Comparison of ENCODE assay signal across 18 cellular contexts in the genomic region with DNA sequence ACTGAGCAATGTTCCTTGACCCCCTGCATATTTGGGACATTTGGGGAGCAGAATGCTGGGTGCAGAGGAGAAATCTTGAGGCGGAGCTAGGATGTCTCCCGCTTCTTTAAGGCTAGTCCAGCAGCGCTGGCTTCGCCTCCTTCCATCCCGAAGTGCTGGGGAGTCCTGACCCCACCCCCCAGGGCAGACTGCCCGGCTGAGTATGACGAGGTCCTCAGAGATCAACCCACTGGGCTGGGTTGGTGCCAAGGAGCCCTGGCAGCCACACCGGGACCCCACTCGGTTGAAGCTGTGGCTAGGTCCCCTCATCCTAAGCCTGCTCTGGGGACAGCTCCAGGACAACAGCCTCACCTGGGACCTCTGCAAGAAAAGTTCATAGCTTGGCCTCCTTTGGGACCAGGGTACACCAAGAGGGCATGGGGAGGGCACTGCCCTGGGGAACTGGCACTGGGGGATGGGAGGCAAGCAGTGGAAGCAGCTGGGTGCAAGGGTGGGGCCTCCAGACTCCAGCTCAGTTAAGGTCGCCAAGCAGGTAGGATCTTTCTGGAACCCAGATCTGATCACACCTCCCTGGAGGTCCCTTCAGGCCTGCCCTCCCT. TPM values are rescaled to one million over a fixed set of nuclear protein-coding genes. Genes with fewer than 3 reads are reported as not detected.
DNase-seq lines count a peak whose midpoint lies in the region; ATAC-seq and TF ChIP-seq lines count a peak whose summit lies in the region.
"Had no signal": no experiment of that assay in that cellular context is flagged by ENCODE, and none has a peak within 500 bp of the region (broad histone marks: within the 10 kb centered on the region; RNA-seq: fewer than 3 reads in every experiment).

No MANE protein-coding gene starts in this region.

- no peak for DNase-seq in activated CD8-positive, alpha-beta T cell treated with anti-CD3 and anti-CD28 coated beads, Interleukin-2, amount 10 ng/mL, durations not matched to agents 7 days and 5 days
- DNase-seq in esophagus squamous epithelium (lab: John Stamatoyannopoulos, UW) (no peak), DMS153 (lab: John Stamatoyannopoulos, UW) (no peak), globus pallidus (ENCODE audit: low spot score) (no peak)
- no peak for DNase-seq in stimulated activated naive B cell treated with anti-CD40 and anti-IgM and Interleukin-4, amounts not matched to agents 10 μg/mL and 1 μg/mL and 100 μg/mL, for 72 hours
- DNase-seq: activated CD4-positive, alpha-beta T cell treated with anti-CD3 and anti-CD28 coated beads, Interleukin-2, amount 10 ng/mL, durations not matched to agents 7 days and 5 days; activated T-cell treated with anti-CD3 and anti-CD28 coated beads, Interleukin-2, amount 50 U/mL, for 72 hours; hypothalamus; left colon; NCI-H748 treated with DMSO at 0.1 percent for 48 hours; PC-3 had no signal

- H4K20me1 ChIP-seq in KMS-11 (ENCODE audit: insufficient read depth), result no peaks in the 10 kb centered on the region

- H3K4me1 ChIP-seq in KMS-11 (ENCODE audit: low read depth, poor library complexity, severe bottlenecking) (peaks cover 70% of the 10 kb centered on the region), esophagus squamous epithelium (peaks cover 37 to 63% (median 39%) of the 10 kb centered on the region in 3 donors)
- H3K4me1 ChIP-seq: HAP-1 had no signal

- no peak for TF ChIP-seq CTCF in KMS-11 (conservative IDR thresholded peaks at IDR 0.05; ENCODE audit: low read depth, low read length)
- no peak for TF ChIP-seq CTCF in esophagus squamous epithelium (IDR thresholded peaks at IDR 0.05)

- peak overlapping the region; percentile 69; the same call in 1 of the 2 replicates for H3K4me2 ChIP-seq in KMS-11

- H2AFZ ChIP-seq in KMS-11 (ENCODE audit: low read depth), result no peak overlapping the region

- no peak overlapping the region for H3K9ac ChIP-seq in KMS-11

- peaks cover 7% of the 10 kb centered on the region; the same call in 1 of the 2 replicates for H3K79me2 ChIP-seq in KMS-11 (ENCODE audit: insufficient read depth, low read depth)

- CTCF ChIA-PET in activated CD8-positive, alpha-beta T cell treated with anti-CD3 and anti-CD28 coated beads, Interleukin-2, amount 10 ng/mL, durations not matched to agents 7 days and 5 days (lab: Charles Lee), result interaction anchor here (0.6 to 2.3 kb wide), 4 partner anchors 10 to 82 kb away, joined by 3 to 7 read pairs (median 4); partner anchors contain the start of gene AANAT

- peaks cover 3% of the 10 kb centered on the region; the same call in 1 of the 2 replicates for H3K36me3 ChIP-seq in KMS-11 (ENCODE audit: insufficient read depth)
- peaks cover 0 to 17% (median 0%) of the 10 kb centered on the region in 3 donors for H3K36me3 ChIP-seq in esophagus squamous epithelium
- H3K36me3 ChIP-seq: HAP-1 had no signal

- no peak for TF ChIP-seq POLR2A in esophagus squamous epithelium (IDR thresholded peaks at IDR 0.05)

- H3K4me1 Mint-ChIP-seq in activated CD8-positive, alpha-beta T cell treated with anti-CD3 and anti-CD28 coated beads, Interleukin-2, amount 10 ng/mL, durations not matched to agents 7 days and 5 days (ENCODE audit: low read depth), result peaks cover 66% of the 10 kb centered on the region
- peaks cover 52 to 84% of the 10 kb centered on the region in 2 donors for H3K4me1 Mint-ChIP-seq in stimulated activated naive B cell treated with anti-CD40 and anti-IgM and Interleukin-4, amounts not matched to agents 10 μg/mL and 1 μg/mL and 100 μg/mL, for 72 hours

- intact Hi-C loops in esophagus squamous epithelium (cut with DNase I), result no loop called here

- no peaks in the 10 kb centered on the region for H3K9me3 ChIP-seq in esophagus squamous epithelium
- H3K9me3 ChIP-seq: HAP-1 had no signal

- H3K4me3 Mint-ChIP-seq in activated CD8-positive, alpha-beta T cell treated with anti-CD3 and anti-CD28 coated beads, Interleukin-2, amount 10 ng/mL, durations not matched to agents 7 days and 5 days, result no peak overlapping the region
- peak overlapping the region in 1 of 2 donors; percentile 45 for H3K4me3 Mint-ChIP-seq in stimulated activated naive B cell treated with anti-CD40 and anti-IgM and Interleukin-4, amounts not matched to agents 10 μg/mL and 1 μg/mL and 100 μg/mL, for 72 hours
- H3K4me3 Mint-ChIP-seq: activated CD4-positive, alpha-beta T cell treated with anti-CD3 and anti-CD28 coated beads, Interleukin-2, amount 10 ng/mL, durations not matched to agents 7 days and 5 days; activated T-cell treated with anti-CD3 and anti-CD28 coated beads, Interleukin-2, amount 50 U/mL, for 72 hours had no signal

- H3K36me3 Mint-ChIP-seq in activated CD8-positive, alpha-beta T cell treated with anti-CD3 and anti-CD28 coated beads, Interleukin-2, amount 10 ng/mL, durations not matched to agents 7 days and 5 days (ENCODE audit: low read depth), result peaks cover 13% of the 10 kb centered on the region
- peaks cover 9 to 16% of the 10 kb centered on the region in 2 donors for H3K36me3 Mint-ChIP-seq in stimulated activated naive B cell treated with anti-CD40 and anti-IgM and Interleukin-4, amounts not matched to agents 10 μg/mL and 1 μg/mL and 100 μg/mL, for 72 hours

- H3K27ac Mint-ChIP-seq in activated CD8-positive, alpha-beta T cell treated with anti-CD3 and anti-CD28 coated beads, Interleukin-2, amount 10 ng/mL, durations not matched to agents 7 days and 5 days, result peak overlapping the region; percentile 97
- H3K27ac Mint-ChIP-seq in stimulated activated naive B cell treated with anti-CD40 and anti-IgM and Interleukin-4, amounts not matched to agents 10 μg/mL and 1 μg/mL and 100 μg/mL, for 72 hours, result peak overlapping the region; percentile 92
- H3K27ac Mint-ChIP-seq: activated T-cell treated with anti-CD3 and anti-CD28 coated beads, Interleukin-2, amount 50 U/mL, for 72 hours had no signal

- WGBS in esophagus squamous epithelium, 2 donors, result 93% methylated on average over 3 of the region's 10 CpGs; no CpG with 5 or more reads in 1 of the 2 donors

- no peaks in the 10 kb centered on the region for H3K9me3 Mint-ChIP-seq in activated CD8-positive, alpha-beta T cell treated with anti-CD3 and anti-CD28 coated beads, Interleukin-2, amount 10 ng/mL, durations not matched to agents 7 days and 5 days (ENCODE audit: insufficient read depth)
- no peaks in the 10 kb centered on the region for H3K9me3 Mint-ChIP-seq in stimulated activated naive B cell treated with anti-CD40 and anti-IgM and Interleukin-4, amounts not matched to agents 10 μg/mL and 1 μg/mL and 100 μg/mL, for 72 hours
- H3K9me3 Mint-ChIP-seq: activated CD4-positive, alpha-beta T cell treated with anti-CD3 and anti-CD28 coated beads, Interleukin-2, amount 10 ng/mL, durations not matched to agents 7 days and 5 days; activated T-cell treated with anti-CD3 and anti-CD28 coated beads, Interleukin-2, amount 50 U/mL, for 72 hours had no signal

- H3K27me3 ChIP-seq in KMS-11 (ENCODE audit: insufficient read depth, low read depth) (no peaks in the 10 kb centered on the region), esophagus squamous epithelium (no peaks in the 10 kb centered on the region)

- H3K27ac ChIP-seq in KMS-11 (no peak overlapping the region; the same call in 1 of the 2 replicates), esophagus squamous epithelium (peak overlapping the region; percentile 75 to 90 (median 85))

- POLR2A ChIA-PET in activated CD8-positive, alpha-beta T cell treated with anti-CD3 and anti-CD28 coated beads, Interleukin-2, amount 10 ng/mL, durations not matched to agents 7 days and 5 days (lab: Charles Lee), result interaction anchor here (1.1 to 1.3 kb wide), 2 partner anchors 10 to 79 kb away, joined by 3 to 6 read pairs; no protein-coding TSS in a partner anchor

- no peaks in the 10 kb centered on the region for H3K27me3 Mint-ChIP-seq in activated CD8-positive, alpha-beta T cell treated with anti-CD3 and anti-CD28 coated beads, Interleukin-2, amount 10 ng/mL, durations not matched to agents 7 days and 5 days (ENCODE audit: low read depth)
- H3K27me3 Mint-ChIP-seq in stimulated activated naive B cell treated with anti-CD40 and anti-IgM and Interleukin-4, amounts not matched to agents 10 μg/mL and 1 μg/mL and 100 μg/mL, for 72 hours, result no peaks in the 10 kb centered on the region
- H3K27me3 Mint-ChIP-seq: activated CD4-positive, alpha-beta T cell treated with anti-CD3 and anti-CD28 coated beads, Interleukin-2, amount 10 ng/mL, durations not matched to agents 7 days and 5 days had no signal

- no peak for ATAC-seq in activated CD8-positive, alpha-beta T cell treated with anti-CD3 and anti-CD28 coated beads, Interleukin-2, amount 10 ng/mL, durations not matched to agents 7 days and 5 days
- ATAC-seq in stimulated activated naive B cell treated with anti-CD40 and anti-IgM and Interleukin-4, amounts not matched to agents 10 μg/mL and 1 μg/mL and 100 μg/mL, for 72 hours (replicated peaks), result no peak
- ATAC-seq in GM19467 (IDR thresholded peaks at IDR 0.05; ENCODE audit: unreplicated experiment), result no peak
- ATAC-seq: activated T-cell treated with anti-CD3 and anti-CD28 coated beads, Interleukin-2, amount 50 U/mL, for 72 hours; K562; PC-3 had no signal

- H3K4me3 ChIP-seq in KMS-11 (IDR thresholded peaks at IDR 0.05; ENCODE audit: insufficient read depth, low read depth, low read length) (no peak overlapping the region), esophagus squamous epithelium (no peak overlapping the region)
- H3K4me3 ChIP-seq: HAP-1, K562 had no signal

RNA-seq across cellular contexts. Expression of gene RHBDF2, which starts 11.0 kb away (rescaled TPM):
- total RNA-seq in activated CD8-positive, alpha-beta T cell treated with anti-CD3 and anti-CD28 coated beads, Interleukin-2, amount 10 ng/mL, durations not matched to agents 7 days and 5 days, result 10 to 100 TPM; 51.4 to 52.1 TPM
- total RNA-seq in esophagus squamous epithelium, result 10 to 100 TPM; 27.0 to 38.5 (median 33.7) TPM

RNA-seq across cellular contexts. Expression of gene AANAT, which starts 22.8 kb away (rescaled TPM):
- total RNA-seq in activated CD8-positive, alpha-beta T cell treated with anti-CD3 and anti-CD28 coated beads, Interleukin-2, amount 10 ng/mL, durations not matched to agents 7 days and 5 days, result not detected
- total RNA-seq in esophagus squamous epithelium, result not detected
- total RNA-seq: activated CD4-positive, alpha-beta T cell treated with anti-CD3 and anti-CD28 coated beads, Interleukin-2, amount 10 ng/mL, durations not matched to agents 7 days and 5 days; activated T-cell treated with anti-CD3 and anti-CD28 coated beads, Interleukin-2, amount 50 U/mL, for 72 hours; fibroblast of villous mesenchyme; K562; left colon; osteocyte; PC-3; temporal lobe had no signal

RNA-seq across cellular contexts. Expression of gene UBE2O, which starts 37.3 kb away (rescaled TPM):
- total RNA-seq in activated CD8-positive, alpha-beta T cell treated with anti-CD3 and anti-CD28 coated beads, Interleukin-2, amount 10 ng/mL, durations not matched to agents 7 days and 5 days, result 10 to 100 TPM; 28.4 to 31.6 TPM
- total RNA-seq in esophagus squamous epithelium, result 10 to 100 TPM; 11.9 to 19.8 (median 16.3) TPM

RNA-seq across cellular contexts. Expression of gene CYGB, which starts 47.3 kb away (rescaled TPM):
- under 1 TPM in 1 of 2 experiments, not detected in 1; 0.40 TPM for total RNA-seq in activated CD8-positive, alpha-beta T cell treated with anti-CD3 and anti-CD28 coated beads, Interleukin-2, amount 10 ng/mL, durations not matched to agents 7 days and 5 days
- 10 to 100 TPM in 2 of 4 donors, 1 to 10 TPM in 2; 1.3 to 12.8 (median 6.9) TPM for total RNA-seq in esophagus squamous epithelium
- total RNA-seq: activated CD4-positive, alpha-beta T cell treated with anti-CD3 and anti-CD28 coated beads, Interleukin-2, amount 10 ng/mL, durations not matched to agents 7 days and 5 days had no signal

RNA-seq across cellular contexts. Expression of gene PRCD, which starts 49.6 kb away (rescaled TPM):
- not detected for total RNA-seq in activated CD8-positive, alpha-beta T cell treated with anti-CD3 and anti-CD28 coated beads, Interleukin-2, amount 10 ng/mL, durations not matched to agents 7 days and 5 days
- 1 to 10 TPM in 2 of 4 donors, under 1 TPM in 1, not detected in 1; 0.73 to 2.5 (median 1.4) TPM for total RNA-seq in esophagus squamous epithelium
- total RNA-seq: activated CD4-positive, alpha-beta T cell treated with anti-CD3 and anti-CD28 coated beads, Interleukin-2, amount 10 ng/mL, durations not matched to agents 7 days and 5 days; K562 had no signal
